ENCODE assay signal across 35 cellular contexts in the genomic region with DNA sequence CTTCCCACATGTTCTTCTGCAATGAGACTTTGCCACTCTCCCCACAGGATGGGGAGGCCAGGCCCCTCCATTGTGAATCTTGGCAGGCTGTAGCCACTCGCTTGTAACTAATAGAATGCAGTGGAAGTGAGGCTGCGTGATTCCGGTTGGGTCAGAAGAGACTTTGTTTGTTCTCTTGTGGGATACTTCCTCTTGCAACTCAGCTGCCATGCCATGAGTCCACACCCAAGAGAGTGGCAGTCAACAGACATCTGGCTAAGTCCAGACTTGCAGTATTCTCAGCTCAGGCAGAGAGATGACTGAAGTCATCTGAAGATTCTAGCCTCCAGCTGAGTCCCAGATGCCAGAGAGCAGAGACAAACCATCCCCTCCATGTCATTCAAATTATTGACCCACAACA.
DNase-seq lines count a peak whose midpoint lies in the region; ATAC-seq, FAIRE-seq and TF ChIP-seq lines count a peak whose summit lies in the region.
"Had no signal": no experiment of that assay in that cellular context is flagged by ENCODE, and none has a peak within 500 bp of the region (broad histone marks: within the 10 kb centered on the region; RNA-seq: fewer than 3 reads in every experiment).

No MANE protein-coding gene starts in this region.

- no peaks in the 10 kb centered on the region for H3K36me3 Mint-ChIP-seq in dendritic cell treated with granulocyte-macrophage colony-stimulating factor and Interleukin-4, amounts not matched to agents 40 ng/mL and 50 ng/mL, for 4 days (ENCODE audit: low read depth)
- H3K36me3 Mint-ChIP-seq: CD8-positive, alpha-beta T cell had no signal

- ATAC-seq in right lobe of liver, result peak; percentile 25 to 67 (median 38)
- no peak for ATAC-seq in HepG2
- peak; percentile 80 for ATAC-seq in mucosa of descending colon
- ATAC-seq in stimulated activated naive CD8-positive, alpha-beta T cell treated with anti-CD3 and anti-CD28 coated beads, Interleukin-15, Interleukin-2, amounts not matched to agents 100 U/mL and 50 U/mL, for 24 hours, result no peak
- ATAC-seq: A549; activated CD4-positive, alpha-beta T cell treated with anti-CD3 and anti-CD28 coated beads for 36 hours; activated CD8-positive, alpha-beta T cell treated with anti-CD3 and anti-CD28 coated beads, Interleukin-2, amount 10 ng/mL, durations not matched to agents 7 days and 5 days; activated T-helper 17 cell treated with anti-CD3 and anti-CD28 coated beads, Interleukin-2, amount 50 U/mL, for 72 hours; CD8-positive, alpha-beta T cell; naive thymus-derived CD8-positive, alpha-beta T cell; Panc1 had no signal

- in situ Hi-C loops in HepG2 (cut with HindIII; ENCODE audit: extremely low pct_ligation_motif_present, low pct_unique_long_range_greater_than_20kb), result no loop called here

- 90% methylated on average over 2 of the region's 3 CpGs for WGBS in right lobe of liver (ENCODE audit: insufficient coverage, low coverage, low lambda C conversion rate, missing lambda C conversion rate)
- WGBS in HepG2 (ENCODE audit: low lambda C conversion rate), result 0% methylated on average over 3 of the region's 3 CpGs

- TF ChIP-seq EP300 in HepG2 (IDR thresholded peaks at IDR 0.05; ENCODE audit: low read depth in 2 of 2, low read length in 2 of 2) (no peak), HepG2 (CRISPR knock-in tag; IDR thresholded peaks at IDR 0.05; ENCODE audit: borderline replicate concordance) (no peak)

- no peaks in the 10 kb centered on the region for H3K4me1 ChIP-seq in right lobe of liver
- no peaks in the 10 kb centered on the region for H3K4me1 ChIP-seq in HepG2 (ENCODE audit: insufficient read depth, low read length)
- no peaks in the 10 kb centered on the region for H3K4me1 ChIP-seq in mucosa of descending colon (ENCODE audit: low read depth)
- H3K4me1 ChIP-seq: A549, upper lobe of left lung had no signal

- POLR2A ChIA-PET in HepG2 (lab: Yijun Ruan, JAX), result no interaction called here

- DNase-seq in right lobe of liver, result no peak
- DNase-seq in HepG2 (ENCODE audit: low spot score), result no peak
- DNase-seq in mucosa of descending colon, result peak in 1 of 3 donors; percentile 34
- no peak for DNase-seq in stimulated activated naive CD8-positive, alpha-beta T cell treated with anti-CD3 and anti-CD28 coated beads, Interleukin-15, Interleukin-2, amounts not matched to agents 100 U/mL and 50 U/mL, for 24 hours
- no peak for DNase-seq in stimulated activated CD4-positive, alpha-beta T cell treated with anti-CD3 and anti-CD28 coated beads, Interleukin-15, amount 100 ng/mL, for 24 hours
- no peak for DNase-seq in HuH-7 (ENCODE audit: low spot score)
- no peak for DNase-seq in NCI-H226
- DNase-seq: activated CD4-positive, alpha-beta T cell treated with anti-CD3 and anti-CD28 coated beads for 36 hours; activated CD8-positive, alpha-beta T cell treated with anti-CD3 and anti-CD28 coated beads, Interleukin-2, amount 10 ng/mL, durations not matched to agents 7 days and 5 days; activated naive CD4-positive, alpha-beta T cell treated with anti-CD3 and anti-CD28 coated beads, Interleukin-2, amount 50 U/mL, for 16 hours; amniotic stem cell; CD8-positive, alpha-beta T cell; EL; naive thymus-derived CD8-positive, alpha-beta T cell; NCI-H1417 treated with DMSO at 0.1 percent for 48 hours; NCI-H2081; NCI-H2227 treated with DMSO at 0.1 percent for 48 hours; NCI-H69; occipital lobe; stimulated activated naive CD4-positive, alpha-beta T cell; upper lobe of left lung had no signal

- intact Hi-C loops in right lobe of liver (cut with DNase I), result no loop called here
- intact Hi-C loops in HepG2 (cut with micrococcal nuclease; ENCODE audit: unreplicated experiment), result no loop called here
- intact Hi-C loops in dendritic cell treated with granulocyte-macrophage colony-stimulating factor and Interleukin-4, amounts not matched to agents 40 ng/mL and 50 ng/mL, for 4 days (cut with micrococcal nuclease), result no loop called here
- intact Hi-C loops in mucosa of descending colon (cut with DNase I, micrococcal nuclease), result no loop called here

- H3K4me3 ChIP-seq in right lobe of liver (no peak overlapping the region), HepG2 (replicated peaks in 1 of 3; ENCODE audit: insufficient read depth in 1 of 3, low read depth in 2 of 3, low read length in 3 of 3) (no peak overlapping the region), mucosa of descending colon (no peak overlapping the region)
- H3K4me3 ChIP-seq: A549, suprapubic skin, upper lobe of left lung had no signal

- no peaks in the 10 kb centered on the region for H3K27me3 ChIP-seq in right lobe of liver
- peaks cover 0 to 8% of the 10 kb centered on the region in 2 experiments; a peak in 2 of 5 replicates for H3K27me3 ChIP-seq in HepG2 (ENCODE audit: control insufficient read depth in 1 of 2, insufficient read depth in 2 of 2, low read length in 2 of 2)
- H3K27me3 ChIP-seq: suprapubic skin, upper lobe of left lung had no signal

- no peaks in the 10 kb centered on the region for H4K20me1 ChIP-seq in HepG2 (ENCODE audit: insufficient read depth, low read length)

- BruUV-seq in HepG2 (replicated peaks; lab: Mats Ljungman, UMichigan), result no TSS peak

- H2AFZ ChIP-seq in HepG2 (ENCODE audit: low read length), result no peak overlapping the region

- TF ChIP-seq CTCF in right lobe of liver (IDR thresholded peaks at IDR 0.05) (no peak), HepG2 (CRISPR knock-in tag; IDR thresholded peaks at IDR 0.05) (no peak), mucosa of descending colon (IDR thresholded peaks at IDR 0.05) (no peak)

- H3K27ac Mint-ChIP-seq in dendritic cell treated with granulocyte-macrophage colony-stimulating factor and Interleukin-4, amounts not matched to agents 40 ng/mL and 50 ng/mL, for 4 days, result peak overlapping the region; percentile 35
- H3K27ac Mint-ChIP-seq: activated CD4-positive, alpha-beta T cell treated with anti-CD3 and anti-CD28 coated beads for 36 hours; activated CD8-positive, alpha-beta T cell treated with anti-CD3 and anti-CD28 coated beads, Interleukin-2, amount 10 ng/mL, durations not matched to agents 7 days and 5 days; activated T-helper 17 cell treated with anti-CD3 and anti-CD28 coated beads, Interleukin-2, amount 50 U/mL, for 72 hours; B cell; CD8-positive, alpha-beta T cell; T-helper 2 cell treated with Interferon-gamma antibody and Interleukin-4, amounts not matched to agents 5 μg/mL and 100 μg/mL, for 36 hours had no signal

- no peak overlapping the region for H3K4me3 Mint-ChIP-seq in dendritic cell treated with granulocyte-macrophage colony-stimulating factor and Interleukin-4, amounts not matched to agents 40 ng/mL and 50 ng/mL, for 4 days
- H3K4me3 Mint-ChIP-seq: activated CD4-positive, alpha-beta T cell treated with anti-CD3 and anti-CD28 coated beads for 36 hours; activated CD8-positive, alpha-beta T cell treated with anti-CD3 and anti-CD28 coated beads, Interleukin-2, amount 10 ng/mL, durations not matched to agents 7 days and 5 days; activated T-helper 17 cell treated with anti-CD3 and anti-CD28 coated beads, Interleukin-2, amount 50 U/mL, for 72 hours; B cell; CD8-positive, alpha-beta T cell; naive thymus-derived CD8-positive, alpha-beta T cell; T-helper 2 cell treated with Interferon-gamma antibody and Interleukin-4, amounts not matched to agents 5 μg/mL and 100 μg/mL, for 36 hours had no signal

- no peaks in the 10 kb centered on the region for H3K79me2 ChIP-seq in HepG2 (ENCODE audit: insufficient read depth, low read length)

- H3K9ac ChIP-seq in HepG2 (ENCODE audit: insufficient read depth, low read depth, low read length), result no peak overlapping the region
- H3K9ac ChIP-seq: KMS-11 had no signal

- no peaks in the 10 kb centered on the region for H3K36me3 ChIP-seq in right lobe of liver
- no peaks in the 10 kb centered on the region for H3K36me3 ChIP-seq in HepG2 (replicated peaks in 1 of 2; ENCODE audit: control insufficient read depth in 1 of 2, insufficient read depth in 2 of 2, low read length in 2 of 2)
- no peaks in the 10 kb centered on the region for H3K36me3 ChIP-seq in mucosa of descending colon (ENCODE audit: low read depth)
- H3K36me3 ChIP-seq: suprapubic skin, upper lobe of left lung had no signal

- H3K9me3 ChIP-seq in right lobe of liver, result no peaks in the 10 kb centered on the region
- no peaks in the 10 kb centered on the region for H3K9me3 ChIP-seq in HepG2 (ENCODE audit: low read length)
- no peaks in the 10 kb centered on the region for H3K9me3 ChIP-seq in mucosa of descending colon
- H3K9me3 ChIP-seq: A549, suprapubic skin, upper lobe of left lung had no signal

- no peak for TF ChIP-seq RAD21 in HepG2 (CRISPR knock-in tag; IDR thresholded peaks at IDR 0.05)

- H3K9me3 Mint-ChIP-seq in dendritic cell treated with granulocyte-macrophage colony-stimulating factor and Interleukin-4, amounts not matched to agents 40 ng/mL and 50 ng/mL, for 4 days, result peaks cover 14% of the 10 kb centered on the region
- H3K9me3 Mint-ChIP-seq: CD8-positive, alpha-beta T cell; T-helper 2 cell treated with Interferon-gamma antibody and Interleukin-4, amounts not matched to agents 5 μg/mL and 100 μg/mL, for 36 hours had no signal

- H3K4me1 Mint-ChIP-seq in dendritic cell treated with granulocyte-macrophage colony-stimulating factor and Interleukin-4, amounts not matched to agents 40 ng/mL and 50 ng/mL, for 4 days (ENCODE audit: low read depth), result peaks cover 8% of the 10 kb centered on the region
- H3K4me1 Mint-ChIP-seq: activated T-helper 17 cell treated with anti-CD3 and anti-CD28 coated beads, Interleukin-2, amount 50 U/mL, for 72 hours; B cell had no signal

- CTCF ChIA-PET in HepG2 (lab: Yijun Ruan, JAX; ENCODE audit: low intra/inter-chr PET ratio, low total read pairs), result no interaction called here

- FAIRE-seq in HepG2 (lab: Jason Lieb, UNC), result no peak
- FAIRE-seq: A549, endothelial cell of umbilical vein, GM18507, GM19239, H1, HTR-8/SVneo had no signal

- H3K27ac ChIP-seq in right lobe of liver, result no peak overlapping the region
- H3K27ac ChIP-seq in HepG2 (ENCODE audit: extremely low read length, insufficient read depth, low read length), result no peak overlapping the region
- H3K27ac ChIP-seq: A549, KMS-11, suprapubic skin, upper lobe of left lung, VCaP had no signal

- no peak overlapping the region for H3K4me2 ChIP-seq in HepG2 (ENCODE audit: low read depth, low read length)
- H3K4me2 ChIP-seq: A549, KMS-11 had no signal

- peaks cover 4% of the 10 kb centered on the region for H3K27me3 Mint-ChIP-seq in dendritic cell treated with granulocyte-macrophage colony-stimulating factor and Interleukin-4, amounts not matched to agents 40 ng/mL and 50 ng/mL, for 4 days
- H3K27me3 Mint-ChIP-seq: activated CD4-positive, alpha-beta T cell treated with anti-CD3 and anti-CD28 coated beads for 36 hours; activated T-helper 17 cell treated with anti-CD3 and anti-CD28 coated beads, Interleukin-2, amount 50 U/mL, for 72 hours had no signal

- TF ChIP-seq POLR2A in right lobe of liver (IDR thresholded peaks at IDR 0.05) (no peak), HepG2 (IDR thresholded peaks at IDR 0.05; ENCODE audit: insufficient read depth in 1 of 2, low read depth in 2 of 2, low read length in 2 of 2) (no peak)

TF ChIP-seq in HepG2, 621 proteins besides CTCF, POLR2A, EP300 and RAD21 (continues in another document):
- TF ChIP-seq SSRP1 (CRISPR knock-in tag; IDR thresholded peaks at IDR 0.05) (no peak), ZNF136 (CRISPR knock-in tag; IDR thresholded peaks at IDR 0.05; ENCODE audit: low read depth) (no peak)

Comparison
In these comparisons a context has a peak if more than half of its experiments do, and no peak if none do; other contexts are left out.
1. ATAC-seq: peak in right lobe of liver (4 of 4) and mucosa of descending colon (single experiment); none in HepG2 (single experiment) and stimulated activated naive CD8-positive, alpha-beta T cell treated with anti-CD3 and anti-CD28 coated beads, Interleukin-15, Interleukin-2, amounts not matched to agents 100 U/mL and 50 U/mL, for 24 hours (single experiment).